13 cellular contexts compared by ENCODE assay signal in the genomic region with DNA sequence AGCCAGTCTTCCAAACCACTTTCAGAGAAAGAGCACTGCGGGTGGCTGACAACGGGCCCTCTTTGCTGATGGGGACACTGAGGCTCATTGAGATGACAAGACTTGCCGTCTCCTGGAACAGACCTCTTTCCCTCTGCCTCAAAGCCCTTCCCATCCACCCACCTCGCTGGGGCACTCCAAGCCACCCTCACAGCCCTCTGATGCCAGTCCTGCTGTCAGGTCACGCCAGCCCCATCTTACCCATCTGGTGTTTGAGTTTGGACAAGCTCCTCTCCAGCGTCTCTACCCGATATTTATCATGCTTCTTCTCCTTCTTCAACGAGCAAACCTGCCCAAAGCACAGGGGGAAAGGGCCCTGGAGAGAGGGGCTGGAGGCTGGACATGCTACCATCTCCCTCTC. TPM values are rescaled to one million over a fixed set of nuclear protein-coding genes. Genes with fewer than 3 reads are reported as not detected.
DNase-seq lines count a peak whose midpoint lies in the region; ATAC-seq and TF ChIP-seq lines count a peak whose summit lies in the region.
"Not testable (repeated sequence)": the region's sequence is repeated elsewhere in the genome, so short reads cannot be mapped to it uniquely, and the experiment has no call there.
"Had no signal": no experiment of that assay in that cellular context is flagged by ENCODE, and none has a peak within 500 bp of the region (broad histone marks: within the 10 kb centered on the region; RNA-seq: fewer than 3 reads in every experiment).

No MANE protein-coding gene starts in this region.

- H3K4me1 Mint-ChIP-seq in endodermal cell; osteocyte (ENCODE audit: unreplicated experiment): not testable (repeated sequence)

- not testable (repeated sequence) for H3K4me3 ChIP-seq in RWPE2 (ENCODE audit: severe bottlenecking); endodermal cell (ENCODE audit: low read length); sigmoid colon

- not testable (repeated sequence) for TF ChIP-seq POLR2A in sigmoid colon (IDR thresholded peaks at IDR 0.05)

- 88% methylated on average over 2 of the region's 8 CpGs; no CpG with 5 or more reads in 1 of the 2 experiments for WGBS in endodermal cell (ENCODE audit: insufficient coverage in 1 of 2, insufficient read length in 1 of 2), 2 experiments
- WGBS in sigmoid colon, 2 donors, result 88% methylated on average over 7 of the region's 8 CpGs

- H3K9ac ChIP-seq in endodermal cell (ENCODE audit: extremely low read depth, low read length, poor library complexity, severe bottlenecking), result not testable (repeated sequence)

- not testable (repeated sequence) for H3K9me3 ChIP-seq in RWPE2 (ENCODE audit: severe bottlenecking); endodermal cell (ENCODE audit: control insufficient read depth, low read length); sigmoid colon

- H3K27me3 Mint-ChIP-seq in endodermal cell (ENCODE audit: insufficient read depth); osteocyte (ENCODE audit: unreplicated experiment): not testable (repeated sequence)

- H3K36me3 Mint-ChIP-seq in endodermal cell (ENCODE audit: low read depth); osteocyte (ENCODE audit: unreplicated experiment): not testable (repeated sequence)

- TF ChIP-seq CTCF in RWPE2 (IDR thresholded peaks at IDR 0.05; ENCODE audit: poor library complexity, severe bottlenecking); endodermal cell (conservative IDR thresholded peaks at IDR 0.05); osteocyte (IDR thresholded peaks at IDR 0.05); sigmoid colon (IDR thresholded peaks at IDR 0.05): not testable (repeated sequence)

- not testable (repeated sequence) for H3K36me3 ChIP-seq in RWPE2 (ENCODE audit: low read depth); endodermal cell (ENCODE audit: control insufficient read depth, insufficient read depth, low read length); sigmoid colon

- not testable (repeated sequence) for H3K9me3 Mint-ChIP-seq in endodermal cell; osteocyte (ENCODE audit: unreplicated experiment)

- intact Hi-C loops in sigmoid colon (cut with DNase I), result not testable (repeated sequence)

- not testable (repeated sequence) for H3K4me3 Mint-ChIP-seq in endodermal cell; osteocyte (ENCODE audit: unreplicated experiment)

- DNase-seq in RWPE2 (ENCODE audit: low spot score) (peak; percentile 31), endodermal cell (peak; percentile 1), osteocyte (ENCODE audit: extremely low spot score, unreplicated experiment) (peak; percentile 80), sigmoid colon (peak; percentile 42)

- not testable (repeated sequence) for TF ChIP-seq EP300 in sigmoid colon (IDR thresholded peaks at IDR 0.05)

- H3K27ac ChIP-seq in RWPE2 (ENCODE audit: poor library complexity, severe bottlenecking); endodermal cell (ENCODE audit: low read depth, low read length); sigmoid colon: not testable (repeated sequence)

- not testable (repeated sequence) for H3K27me3 ChIP-seq in RWPE2 (ENCODE audit: insufficient read depth, poor library complexity, severe bottlenecking); endodermal cell (ENCODE audit: control insufficient read depth, insufficient read depth, low read length, poor library complexity, severe bottlenecking); sigmoid colon

- not testable (repeated sequence) for ATAC-seq in RWPE2 (ENCODE audit: low read depth)

- not testable (repeated sequence) for H3K27ac Mint-ChIP-seq in endodermal cell; osteocyte (ENCODE audit: unreplicated experiment)

- H3K4me1 ChIP-seq in RWPE2 (ENCODE audit: insufficient read depth, poor library complexity, severe bottlenecking); endodermal cell (ENCODE audit: control insufficient read depth, insufficient read depth, low read length); sigmoid colon: not testable (repeated sequence)

RNA-seq across cellular contexts. Expression of gene GOLGA6L22, which starts 27.0 kb away (rescaled TPM):
- total RNA-seq in endodermal cell, result not detected
- not detected for polyA plus RNA-seq in endodermal cell (2013, experiment 1 of 2)
- not detected for polyA plus RNA-seq in endodermal cell (2013, experiment 2 of 2)
- not detected in 2 replicates for total RNA-seq in osteocyte
- total RNA-seq in sigmoid colon, result not detected
- not detected for polyA plus RNA-seq in sigmoid colon
- total RNA-seq: A673; CD4-positive, alpha-beta memory T cell; CD4-positive, CD25-positive, alpha-beta regulatory T cell; CD8-positive, alpha-beta memory T cell; Daoy; G401; GM12878 had no signal
- polyA plus RNA-seq: AG04450; CD14-positive monocyte; CD4-positive, alpha-beta memory T cell; CD4-positive, CD25-positive, alpha-beta regulatory T cell; CD8-positive, alpha-beta memory T cell; GM12878 had no signal

Comparison
In these comparisons a context has a peak if more than half of its experiments do, and no peak if none do; other contexts are left out.
1. DNase-seq: peak in every context shown above with its lines; median percentile 80 in osteocyte; 42 in sigmoid colon; 31 in RWPE2; 1 in endodermal cell.